1 cellular context compared by ENCODE assay signal in genomic region chr15:45587861-45588170, GRCh38.
TF ChIP-seq lines count a peak whose summit lies in the region.

No MANE protein-coding gene starts in this region.

TF ChIP-seq in A549, 52 proteins besides CTCF, POLR2A, EP300 and RAD21 (continued from another document):
- TF ChIP-seq BCL3 (IDR thresholded peaks at IDR 0.05) (no peak), USF2 (IDR thresholded peaks at IDR 0.05) (no peak), RNF2 (IDR thresholded peaks at IDR 0.05; ENCODE audit: borderline replicate concordance, low read depth) (no peak)
